Comparison of ENCODE assay signal across 7 cellular contexts in the genomic region with DNA sequence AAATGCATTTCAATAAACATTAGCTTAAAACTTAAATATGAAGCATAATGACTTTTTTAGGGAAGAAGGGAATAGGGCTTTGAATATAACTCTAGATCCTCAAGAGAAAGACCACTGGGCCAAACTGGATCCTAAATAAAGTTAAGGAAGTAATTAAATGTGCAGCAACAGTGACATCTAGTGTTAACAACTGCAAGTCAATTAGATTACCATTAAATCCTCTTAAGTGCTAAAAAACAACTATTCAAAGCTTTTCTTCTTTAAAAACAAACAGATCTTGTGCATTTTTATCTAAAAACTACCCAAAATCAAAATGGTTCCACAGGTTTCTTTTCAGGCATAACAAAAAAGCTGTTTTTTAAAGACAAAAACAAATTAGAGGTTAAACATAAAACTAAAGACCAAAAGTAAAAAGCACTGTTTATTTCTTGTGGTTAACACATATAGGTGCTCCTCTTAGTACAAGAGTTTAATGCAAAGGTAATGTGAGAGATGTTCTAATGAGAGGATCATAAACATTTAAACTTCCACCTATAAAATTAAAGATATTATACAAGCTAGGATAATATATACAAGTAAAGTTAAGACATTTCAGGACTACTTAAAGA.
DNase-seq lines count a peak whose midpoint lies in the region; ATAC-seq, FAIRE-seq and TF ChIP-seq lines count a peak whose summit lies in the region.

No MANE protein-coding gene starts in this region.

- no peak overlapping the region for H2AFZ ChIP-seq in parathyroid adenoma

- TF ChIP-seq CTCF in parathyroid adenoma (IDR thresholded peaks at IDR 0.05): peak; percentile 66

- H3K27ac Mint-ChIP-seq in stimulated activated effector memory CD8-positive, alpha-beta T cell treated with anti-CD3 and anti-CD28 coated beads, Interleukin-12 subunit alpha, Interleukin-12 subunit beta, amount 100 ng/mL, for 72 hours: no peak overlapping the region

- no peak for TF ChIP-seq POLR2A in GM12891 (IDR thresholded peaks at IDR 0.05; ENCODE audit: low read depth, low read length)

- peaks cover 5% of the 10 kb centered on the region for H3K4me1 ChIP-seq in parathyroid adenoma

- H3K36me3 ChIP-seq in parathyroid adenoma (ENCODE audit: control insufficient read depth, insufficient read depth, low read length): no peaks in the 10 kb centered on the region

- no peak overlapping the region for H3K4me2 ChIP-seq in parathyroid adenoma (ENCODE audit: low read length)

- no peak overlapping the region for H3K27ac ChIP-seq in parathyroid adenoma

- DNase-seq in GM12891 (ENCODE audit: insufficient read length, low spot score) (no peak), NCI-H2081 (lab: John Stamatoyannopoulos, UW) (peak; percentile 49 to 68), SW480 (ENCODE audit: low spot score) (peak; percentile 81), frontal cortex (ENCODE audit: low spot score in 2 of 2) (peak in 1 of 2 donors; percentile 12), KG1 (lab: John Stamatoyannopoulos, UW) (no peak)
- no peak for DNase-seq in stimulated activated effector memory CD8-positive, alpha-beta T cell treated with anti-CD3 and anti-CD28 coated beads, Interleukin-12 subunit alpha, Interleukin-12 subunit beta, amount 100 ng/mL, for 72 hours (ENCODE audit: low spot score in 2 of 2)

- H3K27me3 ChIP-seq in parathyroid adenoma (ENCODE audit: control insufficient read depth, insufficient read depth, low read length): no peaks in the 10 kb centered on the region

- no peaks in the 10 kb centered on the region for H3K9me3 Mint-ChIP-seq in stimulated activated effector memory CD8-positive, alpha-beta T cell treated with anti-CD3 and anti-CD28 coated beads, Interleukin-12 subunit alpha, Interleukin-12 subunit beta, amount 100 ng/mL, for 72 hours

- H3K4me3 Mint-ChIP-seq in stimulated activated effector memory CD8-positive, alpha-beta T cell treated with anti-CD3 and anti-CD28 coated beads, Interleukin-12 subunit alpha, Interleukin-12 subunit beta, amount 100 ng/mL, for 72 hours: no peak overlapping the region

- H3K9me3 ChIP-seq in parathyroid adenoma (ENCODE audit: control insufficient read depth, low read length): no peaks in the 10 kb centered on the region

- peaks cover 3% of the 10 kb centered on the region for H3K79me2 ChIP-seq in parathyroid adenoma

- H3K4me1 Mint-ChIP-seq in stimulated activated effector memory CD8-positive, alpha-beta T cell treated with anti-CD3 and anti-CD28 coated beads, Interleukin-12 subunit alpha, Interleukin-12 subunit beta, amount 100 ng/mL, for 72 hours: no peaks in the 10 kb centered on the region

- FAIRE-seq in GM12891 (lab: Jason Lieb, UNC) (peak; percentile 48), frontal cortex (lab: Jason Lieb, UNC) (peak; percentile 60)

- H3K36me3 Mint-ChIP-seq in stimulated activated effector memory CD8-positive, alpha-beta T cell treated with anti-CD3 and anti-CD28 coated beads, Interleukin-12 subunit alpha, Interleukin-12 subunit beta, amount 100 ng/mL, for 72 hours: peaks cover 23% of the 10 kb centered on the region

- no peak for ATAC-seq in stimulated activated effector memory CD8-positive, alpha-beta T cell treated with anti-CD3 and anti-CD28 coated beads, Interleukin-12 subunit alpha, Interleukin-12 subunit beta, amount 100 ng/mL, for 72 hours

- no peak overlapping the region for H3K9ac ChIP-seq in parathyroid adenoma

- no peak overlapping the region for H3K4me3 ChIP-seq in parathyroid adenoma (ENCODE audit: low read depth, low read length)

TF ChIP-seq in GM12891, 5 proteins besides CTCF, POLR2A, EP300 and RAD21:
- TF ChIP-seq POLR2AphosphoS5 (IDR thresholded peaks at IDR 0.05; ENCODE audit: low read depth, low read length) (no peak), TAF1 (IDR thresholded peaks at IDR 0.05; ENCODE audit: low read depth, low read length) (no peak), SPI1 (IDR thresholded peaks at IDR 0.05; ENCODE audit: low read depth, low read length) (no peak)

Comparison
In these comparisons a context has a peak if more than half of its experiments do, and no peak if none do; other contexts are left out.
1. DNase-seq: peak in NCI-H2081 (2 of 2) and SW480 (single experiment); none in GM12891 (single experiment), stimulated activated effector memory CD8-positive, alpha-beta T cell treated with anti-CD3 and anti-CD28 coated beads, Interleukin-12 subunit alpha, Interleukin-12 subunit beta, amount 100 ng/mL, for 72 hours (0 of 2) and KG1 (single experiment).